ENCODE assay signal across 21 cellular contexts in genomic region chr15:23855260-23855659, GRCh38.
"Had no signal": no experiment of that assay in that cellular context is flagged by ENCODE, and none has a peak within 500 bp of the region (broad histone marks: within the 10 kb centered on the region; RNA-seq: fewer than 3 reads in every experiment).

No MANE protein-coding gene starts in this region.

- H3K4me3 ChIP-seq: gastroesophageal sphincter, lower lobe of right lung, prostate gland, right atrium auricular region had no signal

- DNase-seq: activated CD4-positive, alpha-beta memory T cell treated with anti-CD3 and anti-CD28 coated beads, Interleukin-2, amount 10 ng/mL, durations not matched to agents 7 days and 5 days; activated CD4-positive, alpha-beta T cell treated with anti-CD3 and anti-CD28 coated beads for 4 hours; activated CD8-positive, alpha-beta memory T cell treated with anti-CD3 and anti-CD28 coated beads, Interleukin-2, amount 10 ng/mL, durations not matched to agents 7 days and 5 days; aorta; effector CD8-positive, alpha-beta T cell; lower lobe of right lung; natural killer cell; small intestine; stimulated activated CD4-positive, alpha-beta T cell treated with anti-CD3 and anti-CD28 coated beads, Interleukin-15, amount 100 ng/mL, for 24 hours; stimulated activated CD4-positive, alpha-beta T cell treated with anti-CD3 and anti-CD28 coated beads, Interleukin-2, amount 100 ng/mL, for 48 hours; trophoblast cell had no signal

- H3K4me1 ChIP-seq: gastroesophageal sphincter, lower lobe of right lung, prostate gland, right atrium auricular region had no signal

- FAIRE-seq: small intestine, TTC549 had no signal

- H3K4me3 Mint-ChIP-seq: activated CD4-positive, alpha-beta memory T cell treated with anti-CD3 and anti-CD28 coated beads, Interleukin-2, amount 10 ng/mL, durations not matched to agents 7 days and 5 days; activated CD8-positive, alpha-beta memory T cell treated with anti-CD3 and anti-CD28 coated beads, Interleukin-2, amount 10 ng/mL, durations not matched to agents 7 days and 5 days; activated naive CD8-positive, alpha-beta T cell; dendritic cell treated with granulocyte-macrophage colony-stimulating factor and Interleukin-4, amounts not matched to agents 40 ng/mL and 50 ng/mL, for 4 days; natural killer cell; stimulated activated naive CD8-positive, alpha-beta T cell treated with anti-CD3 and anti-CD28 coated beads, Interleukin-15, Interleukin-2, amounts not matched to agents 100 ng/mL and 50 ng/mL, for 24 hours; T-helper 2 cell treated with Interferon-gamma antibody and Interleukin-4, amounts not matched to agents 5 μg/mL and 100 μg/mL, for 36 hours; WTC11 had no signal

- H3K36me3 ChIP-seq: gastroesophageal sphincter, lower lobe of right lung, prostate gland, right atrium auricular region had no signal

- H3K9me3 Mint-ChIP-seq: dendritic cell treated with granulocyte-macrophage colony-stimulating factor and Interleukin-4, amounts not matched to agents 40 ng/mL and 50 ng/mL, for 4 days; stimulated activated naive CD8-positive, alpha-beta T cell treated with anti-CD3 and anti-CD28 coated beads, Interleukin-15, Interleukin-2, amounts not matched to agents 100 ng/mL and 50 ng/mL, for 24 hours had no signal

- H3K27me3 ChIP-seq: right atrium auricular region had no signal

- ATAC-seq: activated CD8-positive, alpha-beta memory T cell treated with anti-CD3 and anti-CD28 coated beads, Interleukin-2, amount 10 ng/mL, durations not matched to agents 7 days and 5 days; esophagus mucosa; gastroesophageal sphincter; lower lobe of right lung; natural killer cell had no signal

- H3K4me1 Mint-ChIP-seq: activated CD4-positive, alpha-beta memory T cell treated with anti-CD3 and anti-CD28 coated beads, Interleukin-2, amount 10 ng/mL, durations not matched to agents 7 days and 5 days; activated CD8-positive, alpha-beta memory T cell treated with anti-CD3 and anti-CD28 coated beads, Interleukin-2, amount 10 ng/mL, durations not matched to agents 7 days and 5 days; natural killer cell had no signal

- H3K36me3 Mint-ChIP-seq: activated CD8-positive, alpha-beta memory T cell treated with anti-CD3 and anti-CD28 coated beads, Interleukin-2, amount 10 ng/mL, durations not matched to agents 7 days and 5 days; activated naive CD8-positive, alpha-beta T cell; natural killer cell had no signal

- H3K9me3 ChIP-seq: gastroesophageal sphincter, lower lobe of right lung, prostate gland, right atrium auricular region had no signal

- H3K27me3 Mint-ChIP-seq: activated CD4-positive, alpha-beta memory T cell treated with anti-CD3 and anti-CD28 coated beads, Interleukin-2, amount 10 ng/mL, durations not matched to agents 7 days and 5 days; activated CD8-positive, alpha-beta memory T cell treated with anti-CD3 and anti-CD28 coated beads, Interleukin-2, amount 10 ng/mL, durations not matched to agents 7 days and 5 days; dendritic cell treated with granulocyte-macrophage colony-stimulating factor and Interleukin-4, amounts not matched to agents 40 ng/mL and 50 ng/mL, for 4 days; stimulated activated naive CD8-positive, alpha-beta T cell treated with anti-CD3 and anti-CD28 coated beads, Interleukin-15, Interleukin-2, amounts not matched to agents 100 ng/mL and 50 ng/mL, for 24 hours had no signal

- H3K27ac Mint-ChIP-seq: activated CD4-positive, alpha-beta memory T cell treated with anti-CD3 and anti-CD28 coated beads, Interleukin-2, amount 10 ng/mL, durations not matched to agents 7 days and 5 days; activated CD8-positive, alpha-beta memory T cell treated with anti-CD3 and anti-CD28 coated beads, Interleukin-2, amount 10 ng/mL, durations not matched to agents 7 days and 5 days; activated naive CD8-positive, alpha-beta T cell; dendritic cell treated with granulocyte-macrophage colony-stimulating factor and Interleukin-4, amounts not matched to agents 40 ng/mL and 50 ng/mL, for 4 days; natural killer cell; stimulated activated naive CD8-positive, alpha-beta T cell treated with anti-CD3 and anti-CD28 coated beads, Interleukin-15, Interleukin-2, amounts not matched to agents 100 ng/mL and 50 ng/mL, for 24 hours; T-helper 2 cell treated with Interferon-gamma antibody and Interleukin-4, amounts not matched to agents 5 μg/mL and 100 μg/mL, for 36 hours; WTC11 had no signal
